In genomic region chr4:7971159-7971631, GRCh38 we compare ENCODE assay signal across 12 cellular contexts. TPM values are rescaled to one million over a fixed set of nuclear protein-coding genes. Genes with fewer than 3 reads are reported as not detected.
A peak's percentile ranks its signal among the peaks of the same experiment; 100 is the strongest.
DNase-seq lines count a peak whose midpoint lies in the region; ATAC-seq and TF ChIP-seq lines count a peak whose summit lies in the region.
"Had no signal": no experiment of that assay in that cellular context is flagged by ENCODE, and none has a peak within 500 bp of the region (broad histone marks: within the 10 kb centered on the region; RNA-seq: fewer than 3 reads in every experiment).

No MANE protein-coding gene starts in this region.

- no peak for ATAC-seq in activated T-cell treated with anti-CD3 and anti-CD28 coated beads, Interleukin-2, amount 50 U/mL, for 4 hours
- ATAC-seq in GM21723 (IDR thresholded peaks at IDR 0.05; ENCODE audit: unreplicated experiment): no peak

- TF ChIP-seq CTCF in ascending aorta (IDR thresholded peaks at IDR 0.05) (no peak), transverse colon (IDR thresholded peaks at IDR 0.05) (no peak)

- no peaks in the 10 kb centered on the region for H3K27me3 ChIP-seq in ascending aorta
- no peaks in the 10 kb centered on the region for H3K27me3 ChIP-seq in mesenchymal stem cell (ENCODE audit: control insufficient read depth in 1 of 2, insufficient read depth in 1 of 2, low read length in 2 of 2)
- no peaks in the 10 kb centered on the region for H3K27me3 ChIP-seq in transverse colon
- H3K27me3 ChIP-seq: MG63 had no signal

- H3K9ac ChIP-seq in mesenchymal stem cell (ENCODE audit: low read length): no peak overlapping the region

- peak overlapping the region; percentile 86 to 98 for H2BK12ac ChIP-seq in mesenchymal stem cell (ENCODE audit: low read length in 2 of 2)

- H3K9me3 ChIP-seq in ascending aorta (no peaks in the 10 kb centered on the region), mesenchymal stem cell (ENCODE audit: control insufficient read depth, low read length) (no peaks in the 10 kb centered on the region), transverse colon (no peaks in the 10 kb centered on the region)
- H3K9me3 ChIP-seq: MG63 had no signal

- H3K4me1 ChIP-seq in ascending aorta (peaks cover 4 to 29% of the 10 kb centered on the region in 2 donors), mesenchymal stem cell (ENCODE audit: control insufficient read depth, insufficient read depth, low read depth, low read length) (peaks cover 52% of the 10 kb centered on the region), transverse colon (peaks cover 39 to 66% (median 56%) of the 10 kb centered on the region in 4 donors)

- H3K4ac ChIP-seq in mesenchymal stem cell (ENCODE audit: low read depth in 1 of 2, low read length in 2 of 2): peak overlapping the region; percentile 94 to 95

- H3K14ac ChIP-seq in mesenchymal stem cell (ENCODE audit: low read length in 2 of 2): peak overlapping the region in 1 of 2 experiments; percentile 66

- in situ Hi-C loops in transverse colon (cut with MboI; ENCODE audit: low pct_ligation_motif_present in 1 of 4, low pct_unique_long_range_greater_than_20kb in 1 of 4, low sequenced_read_pairs in 3 of 4): no loop called here

- H2BK120ac ChIP-seq in mesenchymal stem cell (ENCODE audit: low read depth, low read length): peak overlapping the region; percentile 91

- no peaks in the 10 kb centered on the region for H3K36me3 ChIP-seq in ascending aorta
- H3K36me3 ChIP-seq in mesenchymal stem cell (ENCODE audit: control insufficient read depth in 1 of 2, insufficient read depth in 2 of 2, low read depth in 1 of 2, low read length in 2 of 2): no peaks in the 10 kb centered on the region
- no peaks in the 10 kb centered on the region for H3K36me3 ChIP-seq in transverse colon
- H3K36me3 ChIP-seq: MG63 had no signal

- H3K18ac ChIP-seq in mesenchymal stem cell (ENCODE audit: low read depth in 1 of 2, low read length in 2 of 2): peak overlapping the region; percentile 85 to 88

- H4K8ac ChIP-seq in mesenchymal stem cell (ENCODE audit: low read length): peak overlapping the region; percentile 98

- no peak overlapping the region for H2AFZ ChIP-seq in mesenchymal stem cell (ENCODE audit: low read depth, low read length)

- no peak for DNase-seq in activated T-cell treated with anti-CD3 and anti-CD28 coated beads, Interleukin-2, amount 50 U/mL, for 4 hours
- DNase-seq in activated T-cell treated with anti-CD3 and anti-CD28 coated beads, Interleukin-2, amount 50 U/mL, for 48 hours: no peak
- DNase-seq in ascending aorta (ENCODE audit: low spot score in 2 of 2): peak in 1 of 2 donors; percentile 61
- DNase-seq in mesenchymal stem cell: no peak
- no peak for DNase-seq in transverse colon
- DNase-seq in activated CD8-positive, alpha-beta memory T cell treated with anti-CD3 and anti-CD28 coated beads, Interleukin-2, amount 50 U/mL, for 48 hours: no peak
- DNase-seq in cerebellar cortex (ENCODE audit: low spot score): no peak
- DNase-seq: HCEC 1CT, hippocampal formation, MG63, NCI-H69 had no signal

- 89% methylated on average over 2 of the region's 2 CpGs for WGBS in mesenchymal stem cell
- WGBS in transverse colon (ENCODE audit: low coverage in 1 of 2), 2 donors: 70% methylated on average over 2 of the region's 2 CpGs; no CpG with 5 or more reads in 1 of the 2 donors

- H3K4me2 ChIP-seq in mesenchymal stem cell (ENCODE audit: low read length, poor library complexity, severe bottlenecking): no peak overlapping the region

- H4K91ac ChIP-seq in mesenchymal stem cell (ENCODE audit: low read length): peak overlapping the region; percentile 87

- peaks cover 5% of the 10 kb centered on the region for H3K79me1 ChIP-seq in mesenchymal stem cell (replicated peaks; ENCODE audit: low read length, poor library complexity, severe bottlenecking)

- peak overlapping the region; percentile 87 for H2BK15ac ChIP-seq in mesenchymal stem cell (ENCODE audit: low read depth, poor library complexity, severe bottlenecking)

- peak overlapping the region; percentile 4 for H2AK5ac ChIP-seq in mesenchymal stem cell (ENCODE audit: low read length, severe bottlenecking)

- H3K36me3 Mint-ChIP-seq in activated T-cell treated with anti-CD3 and anti-CD28 coated beads, Interleukin-2, amount 50 U/mL, for 4 hours (ENCODE audit: insufficient read depth): peaks cover 3% of the 10 kb centered on the region

- H3K9me3 Mint-ChIP-seq in activated T-cell treated with anti-CD3 and anti-CD28 coated beads, Interleukin-2, amount 50 U/mL, for 4 hours: no peaks in the 10 kb centered on the region

- H3K27ac ChIP-seq in ascending aorta (peak overlapping the region; percentile 74 to 84), mesenchymal stem cell (ENCODE audit: low read length, poor library complexity, severe bottlenecking) (peak overlapping the region; percentile 93), transverse colon (peak overlapping the region; percentile 79 to 90 (median 84))

- peaks cover 59% of the 10 kb centered on the region for H3K4me1 Mint-ChIP-seq in activated T-cell treated with anti-CD3 and anti-CD28 coated beads, Interleukin-2, amount 50 U/mL, for 4 hours (ENCODE audit: low read depth)

- H3K4me3 ChIP-seq in ascending aorta (no peak overlapping the region), mesenchymal stem cell (ENCODE audit: insufficient read depth in 1 of 2, low read depth in 1 of 2, low read length in 2 of 2) (no peak overlapping the region), transverse colon (peak overlapping the region in 2 of 4 donors; percentile 16 to 32)
- H3K4me3 ChIP-seq: MG63 had no signal

- TF ChIP-seq POLR2A in transverse colon (IDR thresholded peaks at IDR 0.05): no peak

- H2BK5ac ChIP-seq in mesenchymal stem cell (ENCODE audit: low read depth, low read length, poor library complexity, severe bottlenecking): peak overlapping the region; percentile 83

- intact Hi-C loops in ascending aorta (cut with DNase I): no loop called here
- intact Hi-C loops in transverse colon (cut with DNase I; ENCODE audit: low total_unique reads): no loop called here

- no peaks in the 10 kb centered on the region for H3K27me3 Mint-ChIP-seq in activated T-cell treated with anti-CD3 and anti-CD28 coated beads, Interleukin-2, amount 50 U/mL, for 4 hours (ENCODE audit: low read depth)

- H3K4me3 Mint-ChIP-seq in activated T-cell treated with anti-CD3 and anti-CD28 coated beads, Interleukin-2, amount 50 U/mL, for 4 hours: peak overlapping the region; percentile 90

- no peak for TF ChIP-seq EP300 in transverse colon (IDR thresholded peaks at IDR 0.05; ENCODE audit: low read depth)

- no peak overlapping the region for H3K23ac ChIP-seq in mesenchymal stem cell (ENCODE audit: low read length in 2 of 2)

RNA-seq across cellular contexts. Expression of gene AFAP1, which starts 31.5 kb away (rescaled TPM):
- 10 to 100 TPM; 13.1 to 17.7 (median 14.7) TPM for total RNA-seq in activated T-cell treated with anti-CD3 and anti-CD28 coated beads, Interleukin-2, amount 50 U/mL, for 4 hours
- total RNA-seq in ascending aorta (84.9 TPM), transverse colon (10 to 100 TPM; 25.1 to 56.9 (median 26.4) TPM)
- 19.0 TPM for polyA plus RNA-seq in mesenchymal stem cell (2013, experiment 1 of 2)
- 19.1 TPM for polyA plus RNA-seq in mesenchymal stem cell (2013, experiment 2 of 2)
